ENCODE assay signal across 20 cellular contexts in the genomic region with DNA sequence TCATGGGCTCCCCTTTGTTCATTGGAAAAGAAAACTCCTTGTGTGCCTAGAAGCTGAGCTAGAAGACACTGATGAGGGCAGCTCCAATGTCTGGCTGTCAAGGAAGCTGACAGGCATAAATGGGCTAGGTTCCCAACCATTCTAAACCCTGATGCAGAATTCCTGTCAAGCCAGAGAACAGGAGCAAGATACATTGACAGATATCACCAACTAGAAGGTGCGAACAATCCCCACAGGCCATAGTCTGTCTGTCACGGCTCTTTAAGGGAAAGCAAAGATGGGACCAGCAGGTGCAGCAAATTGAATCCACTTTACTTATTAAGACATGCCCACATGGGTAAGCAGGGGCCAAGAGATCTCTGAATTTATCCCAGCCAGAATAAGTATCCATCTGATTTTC.
DNase-seq lines count a peak whose midpoint lies in the region; ATAC-seq, FAIRE-seq and TF ChIP-seq lines count a peak whose summit lies in the region.
"Had no signal": no experiment of that assay in that cellular context is flagged by ENCODE, and none has a peak within 500 bp of the region (broad histone marks: within the 10 kb centered on the region; RNA-seq: fewer than 3 reads in every experiment).

No MANE protein-coding gene starts in this region.

- H3K14ac ChIP-seq in H1 (ENCODE audit: insufficient read length), result no peak overlapping the region

- H3K79me1 ChIP-seq in H1 (ENCODE audit: low read depth, low read length), result no peaks in the 10 kb centered on the region

- H4K8ac ChIP-seq in H1 (ENCODE audit: extremely low read depth, insufficient read depth, low read length), result no peak overlapping the region

- no peak overlapping the region for H3K27ac ChIP-seq in SK-N-SH (ENCODE audit: low read depth in 2 of 2, low read length in 1 of 2)
- H3K27ac ChIP-seq in H1 (ENCODE audit: low read depth, low read length), result no peak overlapping the region
- peak overlapping the region; percentile 31 for H3K27ac ChIP-seq in neural cell (ENCODE audit: low read length)
- H3K27ac ChIP-seq in esophagus muscularis mucosa (replicated peaks in 1 of 4), result no peak overlapping the region
- H3K27ac ChIP-seq: C4-2B had no signal

- H2AFZ ChIP-seq in SK-N-SH (ENCODE audit: low read depth) (no peak overlapping the region), H1 (ENCODE audit: low read length) (peak overlapping the region; percentile 81; the same call in 1 of the 2 replicates), neural cell (ENCODE audit: low read depth, low read length) (no peak overlapping the region)
- H2AFZ ChIP-seq: GM23338 had no signal

- H3K4me2 ChIP-seq in SK-N-SH (no peak overlapping the region), H1 (ENCODE audit: insufficient read depth in 1 of 2, low read depth in 2 of 2, low read length in 2 of 2) (no peak overlapping the region), neural cell (ENCODE audit: low read length) (no peak overlapping the region)
- H3K4me2 ChIP-seq: GM23338 had no signal

- H3K4me1 ChIP-seq in SK-N-SH (ENCODE audit: control insufficient read depth in 1 of 2, insufficient read depth in 2 of 2, low read depth in 1 of 2, low read length in 1 of 2) (peaks cover 0 to 5% of the 10 kb centered on the region in 2 experiments; a peak in 2 of 4 replicates), H1 (replicated peaks in 1 of 4; ENCODE audit: control insufficient read depth in 3 of 4, insufficient read depth in 4 of 4, low read length in 3 of 4) (peaks cover 0 to 5% (median 0%) of the 10 kb centered on the region in 4 experiments; a peak in 1 of 7 replicates), esophagus muscularis mucosa (no peaks in the 10 kb centered on the region)
- H3K4me1 ChIP-seq: Caco-2 had no signal

- H3K56ac ChIP-seq in H1 (replicated peaks; ENCODE audit: insufficient read length, low read depth, low read length), result no peak overlapping the region

- H3K9me2 ChIP-seq in SK-N-SH (no peaks in the 10 kb centered on the region), neural cell (ENCODE audit: insufficient read depth, low read length) (no peaks in the 10 kb centered on the region)

- no peak overlapping the region for H4K91ac ChIP-seq in H1 (replicated peaks; ENCODE audit: insufficient read length, low read length)

- no peak for TF ChIP-seq POLR2A in H1 (IDR thresholded peaks at IDR 0.05; ENCODE audit: control extremely low read depth in 1 of 2, low read depth in 2 of 2, low read length in 2 of 2)
- no peak for TF ChIP-seq POLR2A in esophagus muscularis mucosa (IDR thresholded peaks at IDR 0.05; ENCODE audit: low read depth)

- FAIRE-seq in H1 (lab: Jason Lieb, UNC), result no peak
- FAIRE-seq: A204.1, D721Med, HTR-8/SVneo had no signal

- no peak overlapping the region for H3K4ac ChIP-seq in H1 (replicated peaks; ENCODE audit: insufficient read length, low read depth, low read length)

- CTCF ChIA-PET in SK-N-SH (lab: Yijun Ruan, JAX) (no interaction called here), H1 (lab: Charles Lee; ENCODE audit: partially characterized antibody) (no interaction called here)

- no peak overlapping the region for H3K9ac ChIP-seq in SK-N-SH
- no peak overlapping the region for H3K9ac ChIP-seq in H1 (replicated peaks in 1 of 4; ENCODE audit: extremely low read depth in 1 of 4, low read depth in 3 of 4, low read length in 3 of 4)
- no peak overlapping the region for H3K9ac ChIP-seq in neural cell (ENCODE audit: low read length)

- H2AK5ac ChIP-seq in H1 (ENCODE audit: low read depth, low read length), result no peak overlapping the region

- WGBS in SK-N-SH (ENCODE audit: low lambda C conversion rate), result 54% methylated on average over 2 of the region's 2 CpGs
- WGBS in H1 (ENCODE audit: extremely low coverage in 1 of 2, insufficient coverage in 1 of 2, insufficient read length in 1 of 2, insufficient replicate concordance in 2 of 2, low coverage in 1 of 2, low lambda C conversion rate in 2 of 2, missing lambda C conversion rate in 1 of 2), 2 experiments, result 88% methylated on average over 2 of the region's 2 CpGs; no CpG with 5 or more reads in 1 of the 2 experiments
- 88% methylated on average over 2 of the region's 2 CpGs for WGBS in esophagus muscularis mucosa

- ATAC-seq in SK-N-SH treated with all-trans-retinoic acid at 6 μM for 48 hours, result no peak
- ATAC-seq: GM23338, HCT116 had no signal

- H3K23ac ChIP-seq in H1 (ENCODE audit: insufficient read length), result no peak overlapping the region

- no peak overlapping the region for H3K4me3 ChIP-seq in SK-N-SH (ENCODE audit: low read depth in 2 of 2, low read length in 1 of 2)
- no peak overlapping the region for H3K4me3 ChIP-seq in H1 (ENCODE audit: extremely low read depth in 1 of 4, insufficient read depth in 2 of 4, low read depth in 3 of 4, low read length in 4 of 4)
- H3K4me3 ChIP-seq in neural cell (ENCODE audit: low read length), result no peak overlapping the region
- H3K4me3 ChIP-seq in esophagus muscularis mucosa, result no peak overlapping the region
- H3K4me3 ChIP-seq: GM23338 had no signal

- H2BK15ac ChIP-seq in H1 (ENCODE audit: low read length), result no peak overlapping the region

- no peaks in the 10 kb centered on the region for H3F3A ChIP-seq in SK-N-SH (replicated peaks; ENCODE audit: insufficient read depth)
- H3F3A ChIP-seq in neural cell (ENCODE audit: insufficient read depth, low read length, poor library complexity, severe bottlenecking), result no peaks in the 10 kb centered on the region

- H2BK20ac ChIP-seq in H1 (ENCODE audit: low read length), result no peak overlapping the region

- H3K9me3 ChIP-seq in SK-N-SH (no peaks in the 10 kb centered on the region; the same call in 1 of the 2 replicates), H1 (ENCODE audit: insufficient read depth in 2 of 2, low read depth in 1 of 2, low read length in 1 of 2) (no peaks in the 10 kb centered on the region), neural cell (ENCODE audit: low read length) (no peaks in the 10 kb centered on the region), esophagus muscularis mucosa (no peaks in the 10 kb centered on the region)
- H3K9me3 ChIP-seq: Caco-2 had no signal

- no peak overlapping the region for H2BK12ac ChIP-seq in H1 (ENCODE audit: low read depth, low read length)

- peak in 1 of 2 experiments; percentile 25; a peak in 1 of 4 replicates for TF ChIP-seq EP300 in SK-N-SH (IDR thresholded peaks at IDR 0.05; ENCODE audit: borderline replicate concordance in 1 of 2, low read depth in 1 of 2, low read length in 1 of 2)
- TF ChIP-seq EP300 in H1 (IDR thresholded peaks at IDR 0.05; ENCODE audit: borderline replicate concordance in 1 of 2, low read depth in 2 of 2, low read length in 2 of 2), result no peak
- peak; percentile 97 for TF ChIP-seq EP300 in neural cell (conservative IDR thresholded peaks at IDR 0.05; ENCODE audit: poor library complexity, severe bottlenecking)
- TF ChIP-seq EP300 in esophagus muscularis mucosa (IDR thresholded peaks at IDR 0.05), result no peak

- POLR2A ChIA-PET in SK-N-SH (lab: Yijun Ruan, JAX), result no interaction called here
- POLR2A ChIA-PET in H1 (lab: Charles Lee; ENCODE audit: partially characterized antibody), result no interaction called here

- H3K79me2 ChIP-seq in SK-N-SH (ENCODE audit: insufficient read depth) (no peaks in the 10 kb centered on the region), H1 (ENCODE audit: control insufficient read depth in 1 of 2, insufficient read depth in 2 of 2, low read length in 2 of 2) (no peaks in the 10 kb centered on the region), neural cell (replicated peaks; ENCODE audit: insufficient read depth, low read length) (no peaks in the 10 kb centered on the region)

- H4K20me1 ChIP-seq in SK-N-SH (ENCODE audit: insufficient read depth) (no peaks in the 10 kb centered on the region), H1 (replicated peaks in 1 of 2; ENCODE audit: control insufficient read depth in 1 of 2, insufficient read depth in 2 of 2, low read length in 2 of 2) (no peaks in the 10 kb centered on the region), neural cell (ENCODE audit: insufficient read depth) (no peaks in the 10 kb centered on the region)

- no peaks in the 10 kb centered on the region for H3K36me3 ChIP-seq in SK-N-SH (replicated peaks in 1 of 2; ENCODE audit: control insufficient read depth in 1 of 2, insufficient read depth in 2 of 2, low read length in 1 of 2)
- no peaks in the 10 kb centered on the region for H3K36me3 ChIP-seq in H1 (ENCODE audit: control insufficient read depth in 2 of 4, insufficient read depth in 4 of 4, low read length in 3 of 4)
- no peaks in the 10 kb centered on the region for H3K36me3 ChIP-seq in neural cell (ENCODE audit: insufficient read depth, low read length)
- H3K36me3 ChIP-seq in esophagus muscularis mucosa, result no peaks in the 10 kb centered on the region

- no peak overlapping the region for H2BK5ac ChIP-seq in H1 (ENCODE audit: low read depth, low read length)

- no peak for TF ChIP-seq RAD21 in SK-N-SH (IDR thresholded peaks at IDR 0.05; ENCODE audit: low read length)
- TF ChIP-seq RAD21 in H1 (IDR thresholded peaks at IDR 0.05 in 1 of 2, conservative IDR thresholded peaks at IDR 0.05 in 1 of 2; ENCODE audit: low read depth in 2 of 2, low read length in 2 of 2), result no peak
- peak; percentile 16 for TF ChIP-seq RAD21 in neural cell (conservative IDR thresholded peaks at IDR 0.05)

- DNase-seq in SK-N-SH (no peak), H1 (ENCODE audit: low read depth in 1 of 2, low spot score in 2 of 2) (no peak), NCI-H446 treated with DMSO at 0.1 percent for 48 hours (lab: John Stamatoyannopoulos, UW) (no peak), esophagus muscularis mucosa (ENCODE audit: extremely low spot score) (no peak)
- DNase-seq: AML-193; Caco-2; CD4-positive, alpha-beta T cell; DMS79; GF-D8; H7; HFFc6; IMR-90 had no signal

- no peaks in the 10 kb centered on the region for H3K23me2 ChIP-seq in H1 (ENCODE audit: low read depth, low read length)

- H3K18ac ChIP-seq in H1 (ENCODE audit: extremely low read depth, low read length), result no peak overlapping the region

- intact Hi-C loops in esophagus muscularis mucosa (cut with DNase I), result no loop called here

- no peak overlapping the region for H2BK120ac ChIP-seq in H1 (replicated peaks; ENCODE audit: low read depth, low read length)

- TF ChIP-seq CTCF in SK-N-SH (IDR thresholded peaks at IDR 0.05) (no peak), H1 (IDR thresholded peaks at IDR 0.05; ENCODE audit: control extremely low read depth in 1 of 3, insufficient read depth in 1 of 3, low read depth in 1 of 3, low read length in 3 of 3) (no peak), neural cell (IDR thresholded peaks at IDR 0.05; ENCODE audit: poor library complexity, severe bottlenecking) (no peak), esophagus muscularis mucosa (IDR thresholded peaks at IDR 0.05) (no peak)

- no peak overlapping the region for H4K5ac ChIP-seq in H1 (ENCODE audit: insufficient read length, low read depth, low read length)

- H3K27me3 ChIP-seq in SK-N-SH (ENCODE audit: insufficient read depth), result no peaks in the 10 kb centered on the region
- no peaks in the 10 kb centered on the region for H3K27me3 ChIP-seq in H1 (replicated peaks in 1 of 4; ENCODE audit: control insufficient read depth in 3 of 4, extremely low read depth in 1 of 4, insufficient read depth in 3 of 4, low read length in 3 of 4)
- H3K27me3 ChIP-seq in neural cell (ENCODE audit: insufficient read depth, low read depth, low read length), result no peaks in the 10 kb centered on the region
- H3K27me3 ChIP-seq in esophagus muscularis mucosa, result no peaks in the 10 kb centered on the region

TF ChIP-seq in SK-N-SH treated with all-trans-retinoic acid at 6 μM for 48 hours, 23 proteins besides CTCF, POLR2A, EP300 and RAD21 (continues in another document):
- no peak for TF ChIP-seq RARB (CRISPR knock-in tag; IDR thresholded peaks at IDR 0.05)
